8 cellular contexts compared by ENCODE assay signal in genomic region chr5:83077662-83078261, GRCh38. TPM values are rescaled to one million over a fixed set of nuclear protein-coding genes. Genes with fewer than 3 reads are reported as not detected.
A peak's percentile ranks its signal among the peaks of the same experiment; 100 is the strongest.
DNase-seq lines count a peak whose midpoint lies in the region; ATAC-seq and TF ChIP-seq lines count a peak whose summit lies in the region.

No MANE protein-coding gene starts in this region.

- TF ChIP-seq CTCF in activated B cell treated with CpG ODN at 0.5 μM for 24 hours (IDR thresholded peaks at IDR 0.05) (no peak), gastroesophageal sphincter (IDR thresholded peaks at IDR 0.05) (no peak), psoas muscle (IDR thresholded peaks at IDR 0.05) (no peak)

- H3K27me3 Mint-ChIP-seq in activated B cell treated with CpG ODN at 0.5 μM for 24 hours: no peaks in the 10 kb centered on the region

- H3K9me3 ChIP-seq in HUES48 (ENCODE audit: control insufficient read depth, insufficient read depth, low read length) (no peaks in the 10 kb centered on the region), gastroesophageal sphincter (no peaks in the 10 kb centered on the region), psoas muscle (no peaks in the 10 kb centered on the region)

- H3K4me3 Mint-ChIP-seq in activated B cell treated with CpG ODN at 0.5 μM for 24 hours: peak overlapping the region; percentile 100

- peaks cover 39% of the 10 kb centered on the region for H3K4me1 Mint-ChIP-seq in activated B cell treated with CpG ODN at 0.5 μM for 24 hours

- POLR2A ChIA-PET in activated B cell treated with CpG ODN at 0.5 μM for 24 hours (lab: Charles Lee): interaction anchor here (0.6 to 2.4 kb wide), 9 partner anchors 8 to 1327 kb away, joined by 3 to 18 read pairs (median 4); partner anchors contain the start of genes RPS23 and SSBP2

- no peak for TF ChIP-seq EP300 in gastroesophageal sphincter (IDR thresholded peaks at IDR 0.05)

- H3K36me3 Mint-ChIP-seq in activated B cell treated with CpG ODN at 0.5 μM for 24 hours (ENCODE audit: low read depth): peaks cover 34% of the 10 kb centered on the region

- intact Hi-C loops in activated B cell treated with CpG ODN at 0.5 μM for 24 hours (cut with micrococcal nuclease): loop anchor here (1.0 to 10.0 kb wide), 9 partner anchors 65 to 1776 kb away; partner anchors contain the start of genes RPS23, SSBP2, VCAN and ZCCHC9
- intact Hi-C loops in psoas muscle (cut with DNase I): no loop called here

- 1 to 4% methylated on average over 11 to 14 of the region's 14 CpGs for WGBS in gastroesophageal sphincter (ENCODE audit: low coverage in 1 of 2), 2 donors
- WGBS in psoas muscle, 3 donors: 4 to 5% (median 4%) methylated on average over 14 of the region's 14 CpGs

- peak; percentile 9 for ATAC-seq in GM21447 (IDR thresholded peaks at IDR 0.05; ENCODE audit: unreplicated experiment)
- peak; percentile 2 for ATAC-seq in activated B cell treated with CpG ODN at 0.5 μM for 24 hours (ENCODE audit: low read depth)
- peak; percentile 4 for ATAC-seq in gastroesophageal sphincter
- ATAC-seq in psoas muscle: peak in 1 of 4 donors; percentile 30

- H3K27ac ChIP-seq in HUES48 (ENCODE audit: low read depth, low read length): peak overlapping the region; percentile 92
- H3K27ac ChIP-seq in gastroesophageal sphincter: peak overlapping the region; percentile 80 to 98 (median 82)
- peak overlapping the region; percentile 87 for H3K27ac ChIP-seq in psoas muscle

- H3K36me3 ChIP-seq in HUES48 (ENCODE audit: control insufficient read depth, insufficient read depth, low read length) (peaks cover 16% of the 10 kb centered on the region), gastroesophageal sphincter (no peaks in the 10 kb centered on the region), psoas muscle (ENCODE audit: insufficient read depth in 1 of 2, low read depth in 1 of 2) (no peaks in the 10 kb centered on the region)

- CTCF ChIA-PET in activated B cell treated with CpG ODN at 0.5 μM for 24 hours (lab: Charles Lee): no interaction called here

- no peak for TF ChIP-seq POLR2A in gastroesophageal sphincter (IDR thresholded peaks at IDR 0.05)

- H3K27ac Mint-ChIP-seq in activated B cell treated with CpG ODN at 0.5 μM for 24 hours: peak overlapping the region; percentile 99

- DNase-seq in Daoy (ENCODE audit: low read depth): peak; percentile 40
- peak; percentile 27 for DNase-seq in activated B cell treated with CpG ODN at 0.5 μM for 24 hours
- no peak for DNase-seq in psoas muscle
- no peak for DNase-seq in medulla oblongata (ENCODE audit: extremely low spot score)
- no peak for DNase-seq in NCI-H128 (lab: John Stamatoyannopoulos, UW; ENCODE audit: unreplicated experiment)

- H3K9me3 Mint-ChIP-seq in activated B cell treated with CpG ODN at 0.5 μM for 24 hours: peaks cover 2% of the 10 kb centered on the region

- H3K4me3 ChIP-seq in HUES48 (ENCODE audit: low read depth, low read length) (peak overlapping the region; percentile 95), gastroesophageal sphincter (peak overlapping the region; percentile 59 to 98), psoas muscle (peak overlapping the region; percentile 82)

- peaks cover 30% of the 10 kb centered on the region for H3K4me1 ChIP-seq in HUES48 (ENCODE audit: control insufficient read depth, insufficient read depth, low read length)
- peaks cover 7 to 45% (median 11%) of the 10 kb centered on the region in 3 donors for H3K4me1 ChIP-seq in gastroesophageal sphincter
- H3K4me1 ChIP-seq in psoas muscle: peaks cover 18% of the 10 kb centered on the region

- H3K27me3 ChIP-seq in HUES48 (ENCODE audit: control insufficient read depth, insufficient read depth, low read length): no peaks in the 10 kb centered on the region
- no peaks in the 10 kb centered on the region for H3K27me3 ChIP-seq in gastroesophageal sphincter
- no peaks in the 10 kb centered on the region for H3K27me3 ChIP-seq in psoas muscle (ENCODE audit: insufficient read depth in 3 of 3, low read length in 2 of 3)

- H3K9ac ChIP-seq in HUES48 (ENCODE audit: low read depth, low read length): peak overlapping the region; percentile 86

RNA-seq across cellular contexts. Expression of gene XRCC4, which starts 0.4 kb away (rescaled TPM):
- total RNA-seq in Daoy (2014; rRNA removed; shearing (Covaris generic)): 27.1 and 42.9 TPM in 2 replicates
- total RNA-seq in activated B cell treated with CpG ODN at 0.5 μM for 24 hours (8.1 and 8.5 TPM in 2 replicates), gastroesophageal sphincter (1 to 10 TPM; 3.7 to 9.3 (median 5.4) TPM), psoas muscle (1 to 10 TPM; 1.6 to 5.7 (median 2.9) TPM)
- 1 to 10 TPM; 2.4 to 7.9 (median 6.8) TPM for polyA plus RNA-seq in psoas muscle

RNA-seq across cellular contexts. Expression of gene TMEM167A, which starts 0.6 kb away (rescaled TPM):
- 112 and 197 TPM in 2 replicates for total RNA-seq in Daoy (2014; rRNA removed; shearing (Covaris generic))
- total RNA-seq in activated B cell treated with CpG ODN at 0.5 μM for 24 hours: 45.1 and 50.3 TPM in 2 replicates
- total RNA-seq in gastroesophageal sphincter: 10 to 100 TPM; 23.5 to 53.4 (median 39.5) TPM
- 10 to 100 TPM; 24.8 to 34.9 (median 31.0) TPM for total RNA-seq in psoas muscle
- 10 to 100 TPM; 17.7 to 60.8 (median 40.5) TPM for polyA plus RNA-seq in psoas muscle

Comparison
In these comparisons a context has a peak if more than half of its experiments do, and no peak if none do; other contexts are left out.
1. DNase-seq: peak in Daoy (single experiment) and activated B cell treated with CpG ODN at 0.5 μM for 24 hours (single experiment); none in psoas muscle (0 of 2), medulla oblongata (single experiment) and NCI-H128 (single experiment).
2. Peak in every context shown above with its lines, with median percentiles within 50 percentile points of each other: H3K27ac ChIP-seq and H3K4me3 ChIP-seq.